16 cellular contexts compared by ENCODE assay signal in the genomic region with DNA sequence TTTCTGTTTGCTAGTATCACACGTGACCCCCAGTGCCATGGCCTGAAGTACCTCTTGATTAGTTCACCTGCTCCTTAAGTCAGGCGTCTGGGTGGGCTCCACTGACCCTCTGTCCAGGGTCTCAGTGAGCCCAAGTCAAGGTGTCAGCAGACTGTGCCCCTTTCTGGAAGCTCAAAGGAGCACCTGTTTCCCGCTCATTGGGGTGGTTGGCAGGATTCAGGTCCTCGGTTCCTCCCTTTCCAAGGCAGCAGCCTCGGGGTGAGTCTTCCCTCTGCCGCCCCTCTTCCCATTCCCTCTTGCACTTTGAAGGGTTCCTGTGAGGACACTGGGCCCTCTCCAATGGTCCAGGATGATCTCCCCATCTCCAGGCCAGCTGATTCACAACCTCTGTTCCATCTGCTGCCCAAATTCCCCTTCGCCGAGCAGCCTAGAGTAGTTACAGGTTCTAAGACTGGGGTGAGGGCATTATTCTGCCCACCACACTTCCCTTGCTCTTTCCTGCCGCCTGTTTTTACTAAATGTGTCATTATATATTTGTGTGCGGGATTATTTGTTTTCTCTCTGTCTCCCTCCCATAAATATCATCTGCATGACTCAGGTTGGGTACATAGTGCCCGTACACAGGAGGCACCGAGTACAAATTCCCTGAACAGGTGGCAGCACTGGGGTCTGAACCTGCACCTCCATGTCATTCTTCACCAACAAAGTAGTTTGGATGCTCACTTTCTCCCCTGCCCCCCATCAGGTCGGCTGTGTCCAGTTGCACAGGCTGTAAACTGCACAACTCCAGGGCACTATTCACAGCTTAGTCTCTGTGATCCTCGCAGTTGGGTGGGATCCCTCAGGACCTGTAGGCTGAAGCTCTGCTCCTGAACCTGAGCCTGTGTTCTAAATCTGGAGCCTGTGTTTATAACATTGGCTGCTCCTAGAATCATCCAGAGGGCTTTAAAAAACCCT. TPM values are rescaled to one million over a fixed set of nuclear protein-coding genes. Genes with fewer than 3 reads are reported as not detected.
DNase-seq lines count a peak whose midpoint lies in the region; ATAC-seq and TF ChIP-seq lines count a peak whose summit lies in the region.
"Had no signal": no experiment of that assay in that cellular context is flagged by ENCODE, and none has a peak within 500 bp of the region (broad histone marks: within the 10 kb centered on the region; RNA-seq: fewer than 3 reads in every experiment).

No MANE protein-coding gene starts in this region.

- intact Hi-C loops in left ventricle myocardium inferior (cut with micrococcal nuclease) (no loop called here), Right ventricle myocardium superior (cut with DNase I) (no loop called here), OCI-LY7 (cut with micrococcal nuclease; ENCODE audit: unreplicated experiment) (loop anchor here (1.0 to 2.0 kb wide), 2 partner anchors 31 to 44 kb away; no protein-coding TSS in a partner anchor), aorta (cut with DNase I) (loop anchor here in 1 of 2 donors (5.0 kb wide), 1 partner anchor 43 kb away; no protein-coding TSS in a partner anchor)

- CTCF ChIA-PET in OCI-LY7 (lab: Charles Lee; ENCODE audit: unreplicated experiment): interaction anchor here (1.3 kb wide), 2 partner anchors 20 to 37 kb away, joined by 4 read pairs; no protein-coding TSS in a partner anchor

- H3K4me3 ChIP-seq in left ventricle myocardium inferior: no peak overlapping the region
- peak overlapping the region; percentile 64 for H3K4me3 ChIP-seq in OCI-LY7 (ENCODE audit: low read depth, low read length, poor library complexity, severe bottlenecking)
- H3K4me3 ChIP-seq in aorta (ENCODE audit: low read length in 2 of 2): no peak overlapping the region

- no peaks in the 10 kb centered on the region for H3K27me3 Mint-ChIP-seq in naive B cell

- H3K9me2 ChIP-seq in OCI-LY7 (ENCODE audit: insufficient read depth, low read length): no peaks in the 10 kb centered on the region

- H3K4me1 ChIP-seq in left ventricle myocardium inferior (peaks cover 47% of the 10 kb centered on the region), OCI-LY7 (ENCODE audit: insufficient read depth, low read length, poor library complexity, severe bottlenecking) (peaks cover 58% of the 10 kb centered on the region), aorta (ENCODE audit: control insufficient read depth in 1 of 2, insufficient read depth in 2 of 2, low read length in 2 of 2) (peaks cover 0 to under 1% of the 10 kb centered on the region in 2 donors)

- H3K27me3 ChIP-seq in left ventricle myocardium inferior (ENCODE audit: low read depth) (peaks cover 11% of the 10 kb centered on the region), aorta (ENCODE audit: control insufficient read depth in 1 of 2, insufficient read depth in 2 of 2, low read length in 1 of 2) (no peaks in the 10 kb centered on the region)

- no peak for DNase-seq in left ventricle myocardium inferior
- DNase-seq in Right ventricle myocardium superior: no peak
- DNase-seq in OCI-LY7 (ENCODE audit: low spot score): no peak
- no peak for DNase-seq in naive B cell
- DNase-seq in aorta: no peak
- no peak for DNase-seq in iPS-NIHi7 (ENCODE audit: extremely low spot score)
- no peak for DNase-seq in activated naive CD4-positive, alpha-beta T cell treated with Interleukin-2 at 50 U/mL for 16 hours
- DNase-seq: ACHN; activated CD4-positive, alpha-beta T cell treated with anti-CD3 and anti-CD28 coated beads, Interleukin-2, amount 50 U/mL, for 4 hours; glutamatergic neuron; GOT3; NCI-H1092; SHP77 had no signal

- no peaks in the 10 kb centered on the region for H4K20me1 ChIP-seq in OCI-LY7 (ENCODE audit: insufficient read depth, low read length)

- H3K27ac Mint-ChIP-seq in naive B cell: peak overlapping the region; percentile 71 to 97 (median 84)
- H3K27ac Mint-ChIP-seq: activated T-helper 1 cell treated with anti-CD3 and anti-CD28 coated beads, Interleukin-12 subunit alpha, Interleukin-12 subunit beta, Interleukin-2, Interleukin-4 antibody, amounts not matched to agents 30 ng/mL and 10 ng/mL and 1 ng/mL, durations not matched to agents 14 hours and 24 hours and 36 hours had no signal

- no peaks in the 10 kb centered on the region for H3K36me3 Mint-ChIP-seq in naive B cell

- H3K9me3 ChIP-seq in left ventricle myocardium inferior (replicated peaks) (peaks cover 5% of the 10 kb centered on the region), OCI-LY7 (ENCODE audit: low read length) (peaks cover 6% of the 10 kb centered on the region), aorta (ENCODE audit: control insufficient read depth, low read length) (no peaks in the 10 kb centered on the region)

- H3K27ac ChIP-seq in left ventricle myocardium inferior (replicated peaks) (peak overlapping the region; percentile 5), OCI-LY7 (ENCODE audit: low read depth, low read length, poor library complexity, severe bottlenecking) (peak overlapping the region; percentile 84), aorta (ENCODE audit: low read depth in 1 of 2, low read length in 2 of 2) (no peak overlapping the region)
- H3K27ac ChIP-seq: epithelial cell of prostate had no signal

- no TSS peak for BruUV-seq in OCI-LY7 (replicated peaks; lab: Mats Ljungman, UMichigan)

- H2AFZ ChIP-seq in OCI-LY7 (ENCODE audit: low read length): no peak overlapping the region

- H3K4me1 Mint-ChIP-seq in naive B cell: peaks cover 65 to 71% (median 71%) of the 10 kb centered on the region in 3 donors

- H3K9me3 Mint-ChIP-seq in naive B cell: no peaks in the 10 kb centered on the region

- H3K79me2 ChIP-seq in OCI-LY7 (ENCODE audit: insufficient read depth, low read depth, low read length): no peaks in the 10 kb centered on the region

- H3K4me3 Mint-ChIP-seq in naive B cell: peak overlapping the region; percentile 78 to 94 (median 90)
- H3K4me3 Mint-ChIP-seq: activated T-helper 1 cell treated with anti-CD3 and anti-CD28 coated beads, Interleukin-12 subunit alpha, Interleukin-12 subunit beta, Interleukin-2, Interleukin-4 antibody, amounts not matched to agents 30 ng/mL and 10 ng/mL and 1 ng/mL, durations not matched to agents 14 hours and 24 hours and 36 hours had no signal

- TF ChIP-seq CTCF in left ventricle myocardium inferior (IDR thresholded peaks at IDR 0.05; ENCODE audit: borderline replicate concordance): no peak
- TF ChIP-seq CTCF in OCI-LY7 (conservative IDR thresholded peaks at IDR 0.05; ENCODE audit: low read length): 0 out of 2 replicates have a peak, but pooled peaks have one; percentile 26

- no peak for ATAC-seq in Right ventricle myocardium superior (ENCODE audit: poor library complexity)
- ATAC-seq in naive B cell (ENCODE audit: low read depth in 2 of 2): no peak
- ATAC-seq in aorta (ENCODE audit: low FRiP score): peak; percentile 2
- ATAC-seq in HG02938 (IDR thresholded peaks at IDR 0.05; ENCODE audit: unreplicated experiment): no peak

- WGBS in aorta, 2 donors: 79 to 81% methylated on average over 14 of the region's 14 CpGs

- H3K36me3 ChIP-seq in left ventricle myocardium inferior (no peaks in the 10 kb centered on the region), OCI-LY7 (ENCODE audit: insufficient read depth, low read length) (no peaks in the 10 kb centered on the region), aorta (ENCODE audit: control insufficient read depth in 1 of 2, insufficient read depth in 2 of 2, low read length in 1 of 2) (no peaks in the 10 kb centered on the region)

- peak overlapping the region; percentile 86 for H3K4me2 ChIP-seq in OCI-LY7 (ENCODE audit: low read length)

- POLR2A ChIA-PET in OCI-LY7 (lab: Charles Lee): interaction anchor here (1.3 to 2.2 kb wide), 5 partner anchors 20 to 52 kb away, joined by 3 to 9 read pairs (median 7); no protein-coding TSS in a partner anchor

RNA-seq across cellular contexts. Expression of gene RBM38, which starts 58.5 kb away (rescaled TPM):
- 75.5 TPM for total RNA-seq in left ventricle myocardium inferior
- total RNA-seq in Right ventricle myocardium superior: 91.5 TPM
- total RNA-seq in OCI-LY7 (2014; rRNA removed; shearing (Covaris generic)): 136 and 174 TPM in 2 replicates
- total RNA-seq in OCI-LY7 (2022): 119 and 128 TPM in 2 replicates
- 100 to 1,000 TPM in 5 of 6 donors, 10 to 100 TPM in 1; 80.1 to 189 (median 157) TPM for polyA plus RNA-seq in naive B cell (ENCODE audit: low read depth in 6 of 6)
- 10 to 100 TPM; 19.3 to 20.7 TPM for total RNA-seq in aorta
- polyA plus RNA-seq in aorta: 10 to 100 TPM in 1 of 2 donors, 1 to 10 TPM in 1; 7.3 to 14.7 TPM

Comparison
In these comparisons a context has a peak if more than half of its experiments do, and no peak if none do; other contexts are left out.
1. H3K27ac ChIP-seq: peak in left ventricle myocardium inferior (single experiment) and OCI-LY7 (single experiment); none in aorta (0 of 2).